ENCODE assay signal across 16 cellular contexts in genomic region chrX:25049971-25050370, GRCh38. TPM values are rescaled to one million over a fixed set of nuclear protein-coding genes. Genes with fewer than 3 reads are reported as not detected.
A peak's percentile ranks its signal among the peaks of the same experiment; 100 is the strongest.
DNase-seq lines count a peak whose midpoint lies in the region; ATAC-seq, FAIRE-seq and TF ChIP-seq lines count a peak whose summit lies in the region.
"Had no signal": no experiment of that assay in that cellular context is flagged by ENCODE, and none has a peak within 500 bp of the region (broad histone marks: within the 10 kb centered on the region; RNA-seq: fewer than 3 reads in every experiment).

No MANE protein-coding gene starts in this region.

- H2AFZ ChIP-seq in OCI-LY3 (ENCODE audit: low read depth, low read length) (peak overlapping the region; percentile 60; the same call in 1 of the 2 replicates), hepatocyte (no peak overlapping the region)

- H3K79me2 ChIP-seq in OCI-LY3 (ENCODE audit: low read length) (no peaks in the 10 kb centered on the region), hepatocyte (no peaks in the 10 kb centered on the region)

- no peak for DNase-seq in A673 (ENCODE audit: low spot score)
- no peak for DNase-seq in HTR-8/SVneo (ENCODE audit: insufficient read length, low spot score)
- no peak for DNase-seq in hepatocyte (ENCODE audit: low spot score)
- no peak for DNase-seq in activated naive CD4-positive, alpha-beta T cell treated with anti-CD3 and anti-CD28 coated beads, Interleukin-2, amount 50 U/mL, for 72 hours (ENCODE audit: low spot score in 2 of 2)
- no peak for DNase-seq in stimulated activated effector memory CD8-positive, alpha-beta T cell treated with anti-CD3 and anti-CD28 coated beads, Interleukin-12 subunit alpha, Interleukin-12 subunit beta, amount 100 ng/mL, for 72 hours (ENCODE audit: low spot score in 2 of 2)
- DNase-seq in heart left ventricle: no peak
- DNase-seq: 8988T, C1 segment of cervical spinal cord, NCI-H2081 treated with DMSO at 0.1 percent for 48 hours, NCI-H524, SW 1271 had no signal

- no peaks in the 10 kb centered on the region for H3K9me3 Mint-ChIP-seq in activated naive CD4-positive, alpha-beta T cell treated with anti-CD3 and anti-CD28 coated beads, Interleukin-2, amount 50 U/mL, for 72 hours
- no peaks in the 10 kb centered on the region for H3K9me3 Mint-ChIP-seq in stimulated activated effector memory CD8-positive, alpha-beta T cell treated with anti-CD3 and anti-CD28 coated beads, Interleukin-12 subunit alpha, Interleukin-12 subunit beta, amount 100 ng/mL, for 72 hours

- ATAC-seq in activated naive CD4-positive, alpha-beta T cell treated with anti-CD3 and anti-CD28 coated beads, Interleukin-2, amount 50 U/mL, for 72 hours: no peak
- ATAC-seq in GM18873 (IDR thresholded peaks at IDR 0.05; ENCODE audit: low FRiP score, unreplicated experiment) (no peak), heart left ventricle (no peak)
- no peak for ATAC-seq in stimulated activated effector memory CD8-positive, alpha-beta T cell treated with anti-CD3 and anti-CD28 coated beads, Interleukin-12 subunit alpha, Interleukin-12 subunit beta, amount 100 ng/mL, for 72 hours
- ATAC-seq: HCT116 had no signal

- H3K27me3 ChIP-seq in A673 (replicated peaks; ENCODE audit: insufficient read depth, low read depth, low read length, poor library complexity) (no peaks in the 10 kb centered on the region), OCI-LY3 (ENCODE audit: low read depth, low read length) (no peaks in the 10 kb centered on the region), hepatocyte (no peaks in the 10 kb centered on the region), heart left ventricle (no peaks in the 10 kb centered on the region)
- H3K27me3 ChIP-seq: SJSA1 had no signal

- no peaks in the 10 kb centered on the region for H3K36me3 Mint-ChIP-seq in activated naive CD4-positive, alpha-beta T cell treated with anti-CD3 and anti-CD28 coated beads, Interleukin-2, amount 50 U/mL, for 72 hours
- no peaks in the 10 kb centered on the region for H3K36me3 Mint-ChIP-seq in stimulated activated effector memory CD8-positive, alpha-beta T cell treated with anti-CD3 and anti-CD28 coated beads, Interleukin-12 subunit alpha, Interleukin-12 subunit beta, amount 100 ng/mL, for 72 hours

- H3K27ac ChIP-seq in A673 (ENCODE audit: low read depth, low read length, poor library complexity, severe bottlenecking) (peak overlapping the region; percentile 78), OCI-LY3 (ENCODE audit: low read length) (no peak overlapping the region), hepatocyte (no peak overlapping the region), heart left ventricle (no peak overlapping the region)
- H3K27ac ChIP-seq: SJSA1 had no signal

- no peak overlapping the region for H3K4me3 ChIP-seq in A673 (ENCODE audit: low read depth, low read length, poor library complexity, severe bottlenecking)
- H3K4me3 ChIP-seq in OCI-LY3 (ENCODE audit: low read length): no peak overlapping the region
- no peak overlapping the region for H3K4me3 ChIP-seq in hepatocyte
- no peak overlapping the region for H3K4me3 ChIP-seq in heart left ventricle
- H3K4me3 ChIP-seq: SJSA1 had no signal

- H3K27ac Mint-ChIP-seq in activated naive CD4-positive, alpha-beta T cell treated with anti-CD3 and anti-CD28 coated beads, Interleukin-2, amount 50 U/mL, for 72 hours: no peak overlapping the region
- H3K27ac Mint-ChIP-seq in stimulated activated effector memory CD8-positive, alpha-beta T cell treated with anti-CD3 and anti-CD28 coated beads, Interleukin-12 subunit alpha, Interleukin-12 subunit beta, amount 100 ng/mL, for 72 hours: no peak overlapping the region

- TF ChIP-seq CTCF in A673 (conservative IDR thresholded peaks at IDR 0.05; ENCODE audit: low read depth, low read length) (no peak), OCI-LY3 (IDR thresholded peaks at IDR 0.05; ENCODE audit: low read depth, low read length) (no peak), hepatocyte (IDR thresholded peaks at IDR 0.05; ENCODE audit: poor library complexity) (no peak), heart left ventricle (IDR thresholded peaks at IDR 0.05) (no peak)

- 6% methylated on average over 1 of the region's 1 CpG for WGBS in hepatocyte (ENCODE audit: low lambda C conversion rate, missing lambda C conversion rate)
- 26 to 47% (median 34%) methylated on average over 1 of the region's 1 CpG for WGBS in heart left ventricle, 4 donors

- POLR2A ChIA-PET in A673 (lab: Charles Lee; ENCODE audit: low non-redundant PET): interaction anchor here (0.6 to 0.9 kb wide), 3 partner anchors 21 to 94 kb away, joined by 3 to 5 read pairs (median 4); no protein-coding TSS in a partner anchor

- H4K20me1 ChIP-seq in OCI-LY3 (ENCODE audit: insufficient read depth, low read length) (no peaks in the 10 kb centered on the region), hepatocyte (ENCODE audit: insufficient read depth, poor library complexity, severe bottlenecking) (no peaks in the 10 kb centered on the region)

- CTCF ChIA-PET in A673 (lab: Charles Lee): no interaction called here

- H3K9ac ChIP-seq in OCI-LY3 (ENCODE audit: low read length): no peak overlapping the region

- intact Hi-C loops in A673 (cut with micrococcal nuclease; ENCODE audit: unreplicated experiment) (loop anchor here (2.0 to 5.0 kb wide), 2 partner anchors 17 to 33 kb away; partner anchors contain the start of gene ARX), heart left ventricle (cut with DNase I) (no loop called here)

- peak; percentile 68 for FAIRE-seq in HTR-8/SVneo (lab: Jason Lieb, UNC)

- H3K4me1 ChIP-seq in A673 (ENCODE audit: insufficient read depth, low read length, poor library complexity, severe bottlenecking) (peaks cover 74% of the 10 kb centered on the region), OCI-LY3 (ENCODE audit: low read length) (peaks cover 6% of the 10 kb centered on the region; the same call in 1 of the 2 replicates), hepatocyte (ENCODE audit: insufficient read depth) (peaks cover 10% of the 10 kb centered on the region), heart left ventricle (no peaks in the 10 kb centered on the region)
- H3K4me1 ChIP-seq: SJSA1 had no signal

- H3K9me3 ChIP-seq in A673 (ENCODE audit: low read depth, low read length, poor library complexity, severe bottlenecking) (peaks cover 5% of the 10 kb centered on the region), OCI-LY3 (ENCODE audit: insufficient read depth, low read length) (no peaks in the 10 kb centered on the region), hepatocyte (ENCODE audit: low read depth) (no peaks in the 10 kb centered on the region), heart left ventricle (no peaks in the 10 kb centered on the region)
- H3K9me3 ChIP-seq: SJSA1 had no signal

- H3K4me2 ChIP-seq in OCI-LY3 (ENCODE audit: low read length): no peak overlapping the region
- peak overlapping the region; percentile 21 for H3K4me2 ChIP-seq in hepatocyte

- H3K4me1 Mint-ChIP-seq in stimulated activated effector memory CD8-positive, alpha-beta T cell treated with anti-CD3 and anti-CD28 coated beads, Interleukin-12 subunit alpha, Interleukin-12 subunit beta, amount 100 ng/mL, for 72 hours: no peaks in the 10 kb centered on the region

- no peak for TF ChIP-seq POLR2A in heart left ventricle (IDR thresholded peaks at IDR 0.05)

- no peaks in the 10 kb centered on the region for H3K9me2 ChIP-seq in hepatocyte (replicated peaks; ENCODE audit: insufficient read depth)

- no peak overlapping the region for H3K4me3 Mint-ChIP-seq in stimulated activated effector memory CD8-positive, alpha-beta T cell treated with anti-CD3 and anti-CD28 coated beads, Interleukin-12 subunit alpha, Interleukin-12 subunit beta, amount 100 ng/mL, for 72 hours

- BruUV-seq in A673 (replicated peaks; lab: Mats Ljungman, UMichigan): no TSS peak

- H3K36me3 ChIP-seq in A673 (ENCODE audit: insufficient read depth, low read length, poor library complexity, severe bottlenecking): no peaks in the 10 kb centered on the region
- no peaks in the 10 kb centered on the region for H3K36me3 ChIP-seq in OCI-LY3 (replicated peaks; ENCODE audit: low read depth, low read length)
- H3K36me3 ChIP-seq in hepatocyte (replicated peaks; ENCODE audit: insufficient read depth, low read depth): no peaks in the 10 kb centered on the region
- no peaks in the 10 kb centered on the region for H3K36me3 ChIP-seq in heart left ventricle
- H3K36me3 ChIP-seq: SJSA1 had no signal

RNA-seq across cellular contexts. Expression of gene ARX, which starts 34.2 kb away (rescaled TPM):
- total RNA-seq in A673 (2021) (32.0 and 44.4 TPM in 2 replicates), hepatocyte (not detected in 2 replicates), heart left ventricle (not detected)
- polyA plus RNA-seq in hepatocyte (0.11 and 0.29 TPM in 2 replicates), heart left ventricle (not detected)
- not detected for total RNA-seq in activated naive CD4-positive, alpha-beta T cell treated with anti-CD3 and anti-CD28 coated beads, Interleukin-2, amount 50 U/mL, for 72 hours
- total RNA-seq: HT-29, SJSA1 had no signal

Comparison
In these comparisons a context has a peak if more than half of its experiments do, and no peak if none do; other contexts are left out.
1. RNA of gene ARX, which starts 34.2 kb away (total RNA-seq): 32.0 to 44.4 TPM in A673; not detected in hepatocyte, not detected in activated naive CD4-positive, alpha-beta T cell treated with anti-CD3 and anti-CD28 coated beads, Interleukin-2, amount 50 U/mL, for 72 hours and not detected in heart left ventricle; every median in the first group is over 10 times any median in the second.